16 cellular contexts compared by ENCODE assay signal in the genomic region with DNA sequence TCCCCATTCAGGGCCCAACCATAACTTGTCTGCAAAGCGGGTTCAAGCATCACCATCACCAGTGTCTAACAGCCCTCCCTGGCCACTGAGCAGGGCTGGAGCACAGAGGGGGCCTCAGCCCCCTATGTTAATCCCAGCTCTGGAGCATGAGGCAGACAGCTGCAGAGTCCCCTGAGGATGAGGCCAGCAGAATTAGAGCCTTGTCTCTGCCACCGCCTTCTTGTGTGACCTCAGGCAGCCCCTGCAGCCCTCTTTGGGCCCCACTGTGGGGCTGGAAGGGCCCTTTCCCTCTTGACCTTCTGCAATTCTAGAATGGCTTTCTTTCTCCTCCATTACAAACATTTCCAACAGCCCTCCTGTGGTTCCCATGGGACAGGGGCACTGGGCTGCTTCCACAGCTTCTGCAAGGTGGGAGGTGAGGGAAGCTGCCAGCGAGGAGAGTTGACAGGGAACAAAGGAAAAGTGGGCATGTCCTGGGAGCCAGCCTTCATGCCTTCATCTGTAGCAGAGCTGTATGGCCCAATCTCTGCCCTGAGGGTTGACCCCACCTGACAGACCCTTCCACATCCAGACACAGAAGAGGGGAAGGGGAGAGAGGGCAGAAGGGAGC.
DNase-seq lines count a peak whose midpoint lies in the region; ATAC-seq and TF ChIP-seq lines count a peak whose summit lies in the region.
"Had no signal": no experiment of that assay in that cellular context is flagged by ENCODE, and none has a peak within 500 bp of the region (broad histone marks: within the 10 kb centered on the region; RNA-seq: fewer than 3 reads in every experiment).

No MANE protein-coding gene starts in this region.

- H3K27ac ChIP-seq in BLaER1 = no peak overlapping the region

- H3K4me3 Mint-ChIP-seq in nephron = no peak overlapping the region
- H3K4me3 Mint-ChIP-seq: T-helper 2 cell treated with Interferon-gamma antibody and Interleukin-4, amounts not matched to agents 5 μg/mL and 100 μg/mL, for 36 hours had no signal

- no peaks in the 10 kb centered on the region for H3K36me3 Mint-ChIP-seq in nephron (ENCODE audit: low read depth)

- ATAC-seq in GM18868 (IDR thresholded peaks at IDR 0.05; ENCODE audit: unreplicated experiment) = no peak
- no peak for ATAC-seq in GM19455 (IDR thresholded peaks at IDR 0.05; ENCODE audit: unreplicated experiment)
- ATAC-seq: GM12878 had no signal

- peaks cover 26% of the 10 kb centered on the region for H3K27me3 Mint-ChIP-seq in nephron (ENCODE audit: low read depth)

- no peaks in the 10 kb centered on the region for H3K27me3 ChIP-seq in BLaER1

- 0 out of 2 replicates have a peak overlapping the region, but pooled peaks have one; percentile 18 for H3K9ac ChIP-seq in BLaER1
- H3K9ac ChIP-seq: SK-N-SH had no signal

- no peaks in the 10 kb centered on the region for H3K36me3 ChIP-seq in BLaER1

- no peaks in the 10 kb centered on the region for H3K9me3 Mint-ChIP-seq in nephron
- H3K9me3 Mint-ChIP-seq: T-helper 2 cell treated with Interferon-gamma antibody and Interleukin-4, amounts not matched to agents 5 μg/mL and 100 μg/mL, for 36 hours had no signal

- no peak for TF ChIP-seq CTCF in nephron (IDR thresholded peaks at IDR 0.05; ENCODE audit: unreplicated experiment in 3 of 3)

- peak overlapping the region; percentile 26 for H3K4me2 ChIP-seq in BLaER1
- H3K4me2 ChIP-seq: SK-N-SH had no signal

- H3K4me3 ChIP-seq in BLaER1 = no peak overlapping the region
- H3K4me3 ChIP-seq: GM12878 had no signal

- peaks cover 14% of the 10 kb centered on the region for H3K4me1 ChIP-seq in BLaER1

- peak overlapping the region; percentile 72 to 90 (median 88) for H3K27ac Mint-ChIP-seq in nephron
- H3K27ac Mint-ChIP-seq: T-helper 2 cell treated with Interferon-gamma antibody and Interleukin-4, amounts not matched to agents 5 μg/mL and 100 μg/mL, for 36 hours had no signal

- no peaks in the 10 kb centered on the region for H3K9me3 ChIP-seq in BLaER1
- H3K9me3 ChIP-seq: SK-N-SH had no signal

- H3K4me1 Mint-ChIP-seq in nephron = peaks cover 69% of the 10 kb centered on the region

- no peaks in the 10 kb centered on the region for H4K20me1 ChIP-seq in BLaER1

- DNase-seq in DMS79 treated with DMSO at 0.1 percent for 48 hours (lab: John Stamatoyannopoulos, UW) = peak; percentile 88
- DNase-seq in NCI-H82 (lab: John Stamatoyannopoulos, UW) = peak; percentile 93
- DNase-seq in midbrain (lab: John Stamatoyannopoulos, UW) = no peak
- DNase-seq: ACHN, EL, GOT3, KBM-7, NCI-H226, Right ventricle myocardium superior had no signal
